Comparison of ENCODE assay signal across 28 cellular contexts in the genomic region with DNA sequence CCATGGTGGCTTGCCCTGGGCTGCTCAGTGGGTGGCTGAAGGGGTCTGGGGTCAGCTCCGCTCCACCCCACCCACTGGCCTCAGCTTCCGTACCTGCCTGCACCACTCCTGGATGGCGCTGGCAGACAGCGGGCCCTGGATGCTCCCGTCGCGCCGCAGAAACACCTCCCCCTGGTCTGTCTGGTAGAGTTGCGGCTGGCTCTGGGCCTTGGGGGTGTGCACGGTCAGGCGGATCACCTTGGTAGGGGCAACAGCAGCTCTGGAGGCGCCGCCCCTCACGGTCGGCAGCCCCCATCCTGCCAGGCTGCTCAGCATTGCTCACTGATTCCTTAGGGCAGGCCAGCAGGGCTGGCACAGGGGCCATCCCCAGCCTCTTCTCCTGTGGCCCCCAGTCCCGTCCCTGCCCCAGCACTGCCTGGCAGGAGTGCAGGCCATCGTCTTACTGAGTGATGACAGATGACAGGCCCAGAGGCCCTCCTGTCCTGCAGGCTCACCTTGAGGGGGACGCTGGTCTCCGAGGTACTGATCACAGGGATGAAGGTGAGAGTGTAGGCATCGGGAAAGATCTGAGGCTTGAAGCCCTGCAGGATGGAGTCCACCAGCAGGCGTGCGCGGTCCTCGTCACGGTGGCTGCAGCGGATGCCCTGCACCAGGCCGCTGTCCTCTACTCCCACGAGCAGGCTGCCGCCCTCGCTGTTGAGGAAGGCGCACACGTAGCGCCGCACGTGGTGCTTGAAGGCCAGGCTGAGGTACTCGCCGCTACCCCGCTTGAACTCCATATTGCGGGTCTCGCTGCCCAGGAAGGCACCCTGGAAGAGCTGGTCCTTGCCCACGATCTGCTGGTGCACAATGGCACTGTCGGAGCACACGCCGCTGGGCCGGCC. TPM values are rescaled to one million over a fixed set of nuclear protein-coding genes. Genes with fewer than 3 reads are reported as not detected.
DNase-seq lines count a peak whose midpoint lies in the region; ATAC-seq, FAIRE-seq and TF ChIP-seq lines count a peak whose summit lies in the region.
"Had no signal": no experiment of that assay in that cellular context is flagged by ENCODE, and none has a peak within 500 bp of the region (broad histone marks: within the 10 kb centered on the region; RNA-seq: fewer than 3 reads in every experiment).

No MANE protein-coding gene starts in this region.

- H3K4me2 ChIP-seq in A549, result no peak overlapping the region
- H3K4me2 ChIP-seq in K562 (ENCODE audit: insufficient read depth, low read length), result no peak overlapping the region
- H3K4me2 ChIP-seq in neuronal stem cell (ENCODE audit: insufficient read depth, low read length, poor library complexity, severe bottlenecking), result no peak overlapping the region

- H3K4ac ChIP-seq in neuronal stem cell (ENCODE audit: low read length), result no peak overlapping the region

- 89% methylated on average over 12 of the region's 45 CpGs for WGBS in A549 (ENCODE audit: missing lambda C conversion rate)
- WGBS in K562 (ENCODE audit: insufficient coverage, low coverage, missing lambda C conversion rate), result 94% methylated on average over 31 of the region's 45 CpGs
- no CpG with 5 or more reads among the region's 45 CpGs for WGBS in neuronal stem cell (ENCODE audit: extremely low coverage in 2 of 2, insufficient read length in 2 of 2, insufficient replicate concordance in 1 of 2), 2 donors

- H3K9ac ChIP-seq in K562 (ENCODE audit: insufficient read depth in 1 of 2, low read depth in 2 of 2, low read length in 2 of 2) (0 out of 4 replicates have a peak overlapping the region, but pooled peaks of 1 of the 2 experiments have one; percentile 4), neuronal stem cell (ENCODE audit: low read depth, low read length, poor library complexity) (no peak overlapping the region)

- H2BK5ac ChIP-seq in neuronal stem cell (ENCODE audit: low read length), result no peak overlapping the region

- H3K27me3 ChIP-seq in K562 (ENCODE audit: control insufficient read depth in 2 of 2, insufficient read depth in 2 of 2, low read length in 2 of 2), result no peaks in the 10 kb centered on the region
- H3K27me3 ChIP-seq in neuronal stem cell (ENCODE audit: control insufficient read depth in 3 of 3, insufficient read depth in 3 of 3, low read depth in 1 of 3, low read length in 3 of 3), result no peaks in the 10 kb centered on the region

- no peak for DNase-seq in A549 (ENCODE audit: low read depth in 1 of 2, low spot score in 1 of 2)
- DNase-seq in GM12891 (ENCODE audit: insufficient read length, low spot score), result no peak
- DNase-seq in K562 (ENCODE audit: extremely low read depth in 1 of 4, low spot score in 3 of 4), result no peak
- DNase-seq in neuronal stem cell (ENCODE audit: low spot score), result no peak
- no peak for DNase-seq in cerebellar cortex (ENCODE audit: low spot score)
- no peak for DNase-seq in sciatic nerve (ENCODE audit: low spot score)
- DNase-seq: AML-193; CD8-positive, alpha-beta memory T cell; DMS 273 treated with DMSO at 0.1 percent for 48 hours; DMS79; EL; GDM1; H9; HFFc6; Karpas-422; NCI-H1105; NCI-H146; NCI-H1930; NCI-H2107; NCI-H446; NCI-H524 treated with DMSO at 0.1 percent for 48 hours; NCI-H774 had no signal

- H2BK12ac ChIP-seq in neuronal stem cell (ENCODE audit: low read length), result no peak overlapping the region

- peak overlapping the region; percentile 21 for H3K23ac ChIP-seq in neuronal stem cell (ENCODE audit: low read depth, low read length, poor library complexity)

- no peak overlapping the region for H2BK120ac ChIP-seq in neuronal stem cell (ENCODE audit: low read depth, low read length)

- CTCF ChIA-PET in A549 (lab: Yijun Ruan, JAX) (interaction anchor here (2.2 kb wide), 1 partner anchor 168 kb away, joined by 5 read pairs; no protein-coding TSS in a partner anchor), K562 (lab: Yijun Ruan, JAX; ENCODE audit: low intra/inter-chr PET ratio) (no interaction called here)

- H3K79me2 ChIP-seq in K562 (ENCODE audit: control insufficient read depth, insufficient read depth, low read length), result no peaks in the 10 kb centered on the region

- peak overlapping the region; percentile 31 for H3K14ac ChIP-seq in neuronal stem cell (ENCODE audit: low read length)

- FAIRE-seq in A549 (lab: Jason Lieb, UNC) (no peak), GM12891 (lab: Jason Lieb, UNC) (no peak), K562 (lab: Jason Lieb, UNC) (no peak)
- FAIRE-seq: A204.1, GM19239, RCC 7860 had no signal

- no peak overlapping the region for H3K4me3 ChIP-seq in A549
- no peak overlapping the region for H3K4me3 ChIP-seq in K562
- H3K4me3 ChIP-seq in neuronal stem cell (ENCODE audit: low read length in 2 of 2), result no peak overlapping the region

- BruUV-seq in K562 (replicated peaks; lab: Mats Ljungman, UMichigan), result no TSS peak

- H3K4me1 ChIP-seq in A549 (peaks cover 61% of the 10 kb centered on the region), K562 (replicated peaks in 1 of 2; ENCODE audit: control insufficient read depth in 2 of 2, insufficient read depth in 2 of 2, low read length in 2 of 2) (peaks cover 0 to 25% of the 10 kb centered on the region in 2 experiments; a peak in 2 of 5 replicates), neuronal stem cell (ENCODE audit: control insufficient read depth in 2 of 2, insufficient read depth in 1 of 2, low read depth in 1 of 2, low read length in 2 of 2) (peaks cover 0 to 9% of the 10 kb centered on the region in 2 donors)

- no peaks in the 10 kb centered on the region for H3K79me1 ChIP-seq in neuronal stem cell (ENCODE audit: low read depth, low read length)

- no peak overlapping the region; a peak in 1 of 6 replicates for H3K27ac ChIP-seq in A549
- H3K27ac ChIP-seq in K562 (ENCODE audit: extremely low read depth, low read depth, low read length), result no peak overlapping the region
- no peak overlapping the region for H3K27ac ChIP-seq in neuronal stem cell (replicated peaks; ENCODE audit: low read length)
- H3K27ac ChIP-seq: HL-60 had no signal

- TF ChIP-seq EP300 in A549 (IDR thresholded peaks at IDR 0.05) (no peak), K562 (IDR thresholded peaks at IDR 0.05; ENCODE audit: low read length) (no peak)

- no peak overlapping the region for H2AK5ac ChIP-seq in neuronal stem cell (ENCODE audit: low read depth, low read length)

- POLR2A ChIA-PET in A549 (lab: Yijun Ruan, JAX) (no interaction called here), K562 (lab: Yijun Ruan, JAX) (interaction anchor here (0.6 to 1.7 kb wide), 3 partner anchors 9 to 36 kb away, joined by 3 to 6 read pairs (median 4); no protein-coding TSS in a partner anchor)

- H3K9me3 ChIP-seq in A549 (no peaks in the 10 kb centered on the region), K562 (replicated peaks; ENCODE audit: control insufficient read depth, insufficient read depth, low read depth, low read length) (no peaks in the 10 kb centered on the region), neuronal stem cell (replicated peaks in 1 of 2; ENCODE audit: control insufficient read depth in 2 of 2, insufficient read depth in 1 of 2, low read depth in 1 of 2, low read length in 2 of 2) (no peaks in the 10 kb centered on the region)

- H4K91ac ChIP-seq in neuronal stem cell (ENCODE audit: low read depth, low read length, poor library complexity), result no peak overlapping the region

- TF ChIP-seq CTCF in A549 (IDR thresholded peaks at IDR 0.05) (no peak), K562 (IDR thresholded peaks at IDR 0.05 in 2 of 3, conservative IDR thresholded peaks at IDR 0.05 in 1 of 3; ENCODE audit: insufficient read depth in 2 of 3, low read depth in 1 of 3, low read length in 3 of 3) (no peak)

- no peak overlapping the region for H4K8ac ChIP-seq in neuronal stem cell (ENCODE audit: low read depth, low read length)

- H2AFZ ChIP-seq in K562 (ENCODE audit: low read depth, low read length), result no peak overlapping the region
- H2AFZ ChIP-seq in neuronal stem cell (ENCODE audit: low read length), result no peak overlapping the region

- in situ Hi-C loops in K562 (cut with MboI), result no loop called here

- H2BK15ac ChIP-seq in neuronal stem cell (ENCODE audit: low read length), result no peak overlapping the region

- H3K36me3 ChIP-seq in K562 (ENCODE audit: control insufficient read depth, insufficient read depth, low read length) (peaks cover 70% of the 10 kb centered on the region; the same call in 2 of the 3 replicates), neuronal stem cell (replicated peaks in 1 of 2; ENCODE audit: control insufficient read depth in 2 of 2, insufficient read depth in 2 of 2, low read length in 2 of 2) (peaks cover 20 to 73% of the 10 kb centered on the region in 2 donors)

- peaks cover 10% of the 10 kb centered on the region for H3K9me1 ChIP-seq in K562 (ENCODE audit: control insufficient read depth, insufficient read depth, low read length)

- no peak for TF ChIP-seq RAD21 in A549 (conservative IDR thresholded peaks at IDR 0.05 in 1 of 2, IDR thresholded peaks at IDR 0.05 in 1 of 2)
- no peak for TF ChIP-seq RAD21 in K562 (CRISPR knock-in tag; conservative IDR thresholded peaks at IDR 0.05 in 1 of 2, IDR thresholded peaks at IDR 0.05 in 1 of 2)

- ATAC-seq in A549, result peak in 1 of 2 experiments; percentile 1; a peak in 3 of 6 replicates
- no peak for ATAC-seq in K562
- ATAC-seq in sciatic nerve, result no peak
- no peak for ATAC-seq in HG03457 (IDR thresholded peaks at IDR 0.05; ENCODE audit: unreplicated experiment)
- ATAC-seq in HG02759 (IDR thresholded peaks at IDR 0.05; ENCODE audit: unreplicated experiment), result no peak

- intact Hi-C loops in K562 (cut with micrococcal nuclease), result no loop called here
- intact Hi-C loops in sciatic nerve (cut with DNase I), result no loop called here

- H4K20me1 ChIP-seq in K562 (replicated peaks; ENCODE audit: control insufficient read depth, insufficient read depth, low read length), result no peaks in the 10 kb centered on the region

- H3K18ac ChIP-seq in neuronal stem cell (ENCODE audit: low read length), result no peak overlapping the region

- TF ChIP-seq POLR2A in A549 (IDR thresholded peaks at IDR 0.05; ENCODE audit: low read length) (no peak), GM12891 (IDR thresholded peaks at IDR 0.05; ENCODE audit: low read depth, low read length) (peak; percentile 25; the same call in 1 of the 2 replicates), K562 (conservative IDR thresholded peaks at IDR 0.05) (peak; percentile 27; the same call in 1 of the 2 replicates)

RNA-seq across cellular contexts. Expression of a gene that starts 4.1 kb away (rescaled TPM):
- polyA plus RNA-seq in A549 (2011; rRNA removed), result 0.01 and 0.07 TPM in 2 replicates
- polyA plus RNA-seq in A549 (2012; cell fraction: cytosol; rRNA removed), result 0.03 and 0.05 TPM in 2 replicates
- polyA plus RNA-seq in A549 (2012; cell fraction: nucleus; rRNA removed), result 0.28 and 0.30 TPM in 2 replicates
- 0.03 to 0.05 TPM (median 0.04 TPM) in 3 replicates for polyA plus RNA-seq in A549 (2017; fragmentation: RNase III; extraction: RNeasy Plus Mini Kit Qiagen cat#74134 plus additional on column Dnase treatment)
- polyA minus RNA-seq in A549 (2011; rRNA and poly(A)+ RNA removed), result 0.08 and 0.34 TPM in 2 replicates
- polyA plus RNA-seq in GM12891 (2012; ENCODE audit: low read depth, missing spikeins), result 0.23 TPM
- 0.58 and 1.4 TPM in 2 replicates for total RNA-seq in K562 (2011; cell fraction: chromatin; rRNA removed; ENCODE audit: low replicate concordance)
- total RNA-seq in K562 (2011; cell fraction: nucleolus; rRNA removed), result 0.66 and 1.2 TPM in 2 replicates
- 0.31 and 0.51 TPM in 2 replicates for total RNA-seq in K562 (2011; cell fraction: nucleoplasm; rRNA removed)
- total RNA-seq in K562 (2014; rRNA removed), result 0.05 and 0.29 TPM in 2 replicates
- 0.03 TPM in 1 of 2 replicates, not detected in the other for total RNA-seq in K562 (2014; rRNA removed; fragmentation: Illumina TruSeq; extraction: Trizol)
- 0.08 and 0.14 TPM in 2 replicates for total RNA-seq in K562 (2015; rRNA removed; fragmentation: Illumina TruSeq; extraction: Trizol)
- total RNA-seq in K562 (2021), result 0.07 TPM in 1 of 2 replicates, not detected in the other
- polyA plus RNA-seq in K562 (2011; rRNA removed), result 0.01 TPM in 1 of 2 replicates, not detected in the other
- not detected in 2 replicates for polyA plus RNA-seq in K562 (2011; cell fraction: cytosol; rRNA removed)
- 0.10 and 0.13 TPM in 2 replicates for polyA plus RNA-seq in K562 (2011; cell fraction: nucleus; rRNA removed)
- polyA plus RNA-seq in K562 (2012), result 0.25 and 0.47 TPM in 2 replicates
- polyA plus RNA-seq in K562 (2014; fragmentation: Illumina TruSeq; extraction: Trizol), result 0.03 TPM in 1 of 2 replicates, not detected in the other
- polyA plus RNA-seq in K562 (2014; fragmentation: Nextera tagmentation; extraction: Ambion mirVana), result not detected
- 0.05 and 0.12 TPM in 2 replicates for polyA plus RNA-seq in K562 (2014; rRNA removed)
- polyA minus RNA-seq in K562 (2011; rRNA and poly(A)+ RNA removed), result 0.14 and 0.15 TPM in 2 replicates
- not detected in 2 replicates for polyA minus RNA-seq in K562 (2011; cell fraction: cytosol; rRNA and poly(A)+ RNA removed)
- polyA minus RNA-seq in K562 (2011; cell fraction: nucleus; rRNA and poly(A)+ RNA removed), result 0.40 and 0.44 TPM in 2 replicates
- polyA plus RNA-seq in neuronal stem cell (2013, experiment 1 of 2), result 0.07 TPM
- 0.01 TPM for polyA plus RNA-seq in neuronal stem cell (2013, experiment 2 of 2)
- 0.62 TPM for total RNA-seq in sciatic nerve

RNA-seq across cellular contexts. Expression of a gene that starts 37.9 kb away (rescaled TPM):
- polyA plus RNA-seq in A549 (2011; rRNA removed), result 145 and 181 TPM in 2 replicates
- 75.4 and 77.9 TPM in 2 replicates for polyA plus RNA-seq in A549 (2012; cell fraction: cytosol; rRNA removed)
- 113 and 172 TPM in 2 replicates for polyA plus RNA-seq in A549 (2012; cell fraction: nucleus; rRNA removed)
- polyA plus RNA-seq in A549 (2017; fragmentation: RNase III; extraction: RNeasy Plus Mini Kit Qiagen cat#74134 plus additional on column Dnase treatment), result 159 to 169 TPM (median 159 TPM) in 3 replicates
- polyA minus RNA-seq in A549 (2011; rRNA and poly(A)+ RNA removed), result 206 and 264 TPM in 2 replicates
- 33.7 TPM for polyA plus RNA-seq in GM12891 (2012; ENCODE audit: low read depth, missing spikeins)
- 238 and 252 TPM in 2 replicates for total RNA-seq in K562 (2011; cell fraction: chromatin; rRNA removed; ENCODE audit: low replicate concordance)
- 123 and 132 TPM in 2 replicates for total RNA-seq in K562 (2011; cell fraction: nucleolus; rRNA removed)
- 153 and 182 TPM in 2 replicates for total RNA-seq in K562 (2011; cell fraction: nucleoplasm; rRNA removed)
- 87.7 and 103 TPM in 2 replicates for total RNA-seq in K562 (2014; rRNA removed)
- 93.9 and 99.0 TPM in 2 replicates for total RNA-seq in K562 (2014; rRNA removed; fragmentation: Illumina TruSeq; extraction: Trizol)
- 101 and 103 TPM in 2 replicates for total RNA-seq in K562 (2015; rRNA removed; fragmentation: Illumina TruSeq; extraction: Trizol)
- total RNA-seq in K562 (2021), result 106 and 113 TPM in 2 replicates
- polyA plus RNA-seq in K562 (2011; rRNA removed), result 44.0 and 44.4 TPM in 2 replicates
- 23.4 and 35.2 TPM in 2 replicates for polyA plus RNA-seq in K562 (2011; cell fraction: cytosol; rRNA removed)
- polyA plus RNA-seq in K562 (2011; cell fraction: nucleus; rRNA removed), result 165 and 227 TPM in 2 replicates
- 58.1 and 83.7 TPM in 2 replicates for polyA plus RNA-seq in K562 (2012)
- 152 and 164 TPM in 2 replicates for polyA plus RNA-seq in K562 (2014; fragmentation: Illumina TruSeq; extraction: Trizol)
- 10 to 100 TPM; 71.5 to 72.2 TPM for polyA plus RNA-seq in K562 (2014; fragmentation: Nextera tagmentation; extraction: Ambion mirVana)
- polyA plus RNA-seq in K562 (2014; rRNA removed), result 70.6 and 88.0 TPM in 2 replicates
- 90.7 and 96.2 TPM in 2 replicates for polyA minus RNA-seq in K562 (2011; rRNA and poly(A)+ RNA removed)
- 36.2 and 42.9 TPM in 2 replicates for polyA minus RNA-seq in K562 (2011; cell fraction: cytosol; rRNA and poly(A)+ RNA removed)
- polyA minus RNA-seq in K562 (2011; cell fraction: nucleus; rRNA and poly(A)+ RNA removed), result 78.6 and 121 TPM in 2 replicates
- polyA plus RNA-seq in neuronal stem cell (2013, experiment 1 of 2), result 53.2 TPM
- polyA plus RNA-seq in neuronal stem cell (2013, experiment 2 of 2), result 53.4 TPM
- 23.5 TPM for total RNA-seq in sciatic nerve
